ENCODE assay signal across 2 cellular contexts in the genomic region with DNA sequence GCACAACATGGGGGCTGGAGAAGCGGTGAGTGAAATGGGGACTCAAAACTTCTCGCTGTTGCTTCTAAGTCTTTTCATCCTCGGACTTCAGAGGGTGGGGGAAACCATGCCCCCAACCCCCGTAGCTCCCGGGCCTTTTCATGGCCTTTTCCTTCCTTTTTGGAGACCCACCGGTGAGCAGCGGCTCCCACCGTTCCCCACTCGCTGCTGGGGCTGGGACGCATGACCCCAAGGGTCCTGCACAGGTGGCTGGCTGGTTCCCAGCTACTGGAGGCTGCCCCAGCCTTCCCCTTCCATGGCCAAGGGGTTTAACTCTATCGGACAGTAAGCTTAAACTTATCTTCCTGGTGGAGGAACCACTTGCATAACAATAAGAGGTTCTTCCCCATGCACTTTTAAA.
TF ChIP-seq lines count a peak whose summit lies in the region.

No MANE protein-coding gene starts in this region.

TF ChIP-seq in GM23338, 12 proteins besides CTCF, POLR2A, EP300 and RAD21 (continues in another document):
- TF ChIP-seq, protein P1, sequence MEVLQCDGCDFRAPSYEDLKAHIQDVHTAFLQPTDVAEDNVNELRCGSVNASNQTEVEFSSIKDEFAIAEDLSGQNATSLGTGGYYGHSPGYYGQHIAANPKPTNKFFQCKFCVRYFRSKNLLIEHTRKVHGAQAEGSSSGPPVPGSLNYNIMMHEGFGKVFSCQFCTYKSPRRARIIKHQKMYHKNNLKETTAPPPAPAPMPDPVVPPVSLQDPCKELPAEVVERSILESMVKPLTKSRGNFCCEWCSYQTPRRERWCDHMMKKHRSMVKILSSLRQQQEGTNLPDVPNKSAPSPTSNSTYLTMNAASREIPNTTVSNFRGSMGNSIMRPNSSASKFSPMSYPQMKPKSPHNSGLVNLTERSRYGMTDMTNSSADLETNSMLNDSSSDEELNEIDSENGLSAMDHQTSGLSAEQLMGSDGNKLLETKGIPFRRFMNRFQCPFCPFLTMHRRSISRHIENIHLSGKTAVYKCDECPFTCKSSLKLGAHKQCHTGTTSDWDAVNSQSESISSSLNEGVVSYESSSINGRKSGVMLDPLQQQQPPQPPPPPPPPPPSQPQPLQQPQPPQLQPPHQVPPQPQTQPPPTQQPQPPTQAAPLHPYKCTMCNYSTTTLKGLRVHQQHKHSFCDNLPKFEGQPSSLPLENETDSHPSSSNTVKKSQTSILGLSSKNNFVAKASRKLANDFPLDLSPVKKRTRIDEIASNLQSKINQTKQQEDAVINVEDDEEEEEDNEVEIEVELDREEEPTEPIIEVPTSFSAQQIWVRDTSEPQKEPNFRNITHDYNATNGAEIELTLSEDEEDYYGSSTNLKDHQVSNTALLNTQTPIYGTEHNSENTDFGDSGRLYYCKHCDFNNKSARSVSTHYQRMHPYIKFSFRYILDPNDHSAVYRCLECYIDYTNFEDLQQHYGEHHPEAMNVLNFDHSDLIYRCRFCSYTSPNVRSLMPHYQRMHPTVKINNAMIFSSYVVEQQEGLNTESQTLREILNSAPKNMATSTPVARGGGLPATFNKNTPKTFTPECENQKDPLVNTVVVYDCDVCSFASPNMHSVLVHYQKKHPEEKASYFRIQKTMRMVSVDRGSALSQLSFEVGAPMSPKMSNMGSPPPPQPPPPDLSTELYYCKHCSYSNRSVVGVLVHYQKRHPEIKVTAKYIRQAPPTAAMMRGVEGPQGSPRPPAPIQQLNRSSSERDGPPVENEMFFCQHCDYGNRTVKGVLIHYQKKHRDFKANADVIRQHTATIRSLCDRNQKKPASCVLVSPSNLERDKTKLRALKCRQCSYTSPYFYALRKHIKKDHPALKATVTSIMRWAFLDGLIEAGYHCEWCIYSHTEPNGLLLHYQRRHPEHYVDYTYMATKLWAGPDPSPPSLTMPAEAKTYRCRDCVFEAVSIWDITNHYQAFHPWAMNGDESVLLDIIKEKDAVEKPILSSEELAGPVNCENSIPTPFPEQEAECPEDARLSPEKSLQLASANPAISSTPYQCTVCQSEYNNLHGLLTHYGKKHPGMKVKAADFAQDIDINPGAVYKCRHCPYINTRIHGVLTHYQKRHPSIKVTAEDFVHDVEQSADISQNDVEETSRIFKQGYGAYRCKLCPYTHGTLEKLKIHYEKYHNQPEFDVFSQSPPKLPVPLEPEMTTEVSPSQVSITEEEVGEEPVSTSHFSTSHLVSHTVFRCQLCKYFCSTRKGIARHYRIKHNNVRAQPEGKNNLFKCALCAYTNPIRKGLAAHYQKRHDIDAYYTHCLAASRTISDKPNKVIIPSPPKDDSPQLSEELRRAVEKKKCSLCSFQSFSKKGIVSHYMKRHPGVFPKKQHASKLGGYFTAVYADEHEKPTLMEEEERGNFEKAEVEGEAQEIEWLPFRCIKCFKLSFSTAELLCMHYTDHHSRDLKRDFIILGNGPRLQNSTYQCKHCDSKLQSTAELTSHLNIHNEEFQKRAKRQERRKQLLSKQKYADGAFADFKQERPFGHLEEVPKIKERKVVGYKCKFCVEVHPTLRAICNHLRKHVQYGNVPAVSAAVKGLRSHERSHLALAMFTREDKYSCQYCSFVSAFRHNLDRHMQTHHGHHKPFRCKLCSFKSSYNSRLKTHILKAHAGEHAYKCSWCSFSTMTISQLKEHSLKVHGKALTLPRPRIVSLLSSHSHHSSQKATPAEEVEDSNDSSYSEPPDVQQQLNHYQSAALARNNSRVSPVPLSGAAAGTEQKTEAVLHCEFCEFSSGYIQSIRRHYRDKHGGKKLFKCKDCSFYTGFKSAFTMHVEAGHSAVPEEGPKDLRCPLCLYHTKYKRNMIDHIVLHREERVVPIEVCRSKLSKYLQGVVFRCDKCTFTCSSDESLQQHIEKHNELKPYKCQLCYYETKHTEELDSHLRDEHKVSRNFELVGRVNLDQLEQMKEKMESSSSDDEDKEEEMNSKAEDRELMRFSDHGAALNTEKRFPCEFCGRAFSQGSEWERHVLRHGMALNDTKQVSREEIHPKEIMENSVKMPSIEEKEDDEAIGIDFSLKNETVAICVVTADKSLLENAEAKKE (CRISPR knock-in tag; IDR thresholded peaks at IDR 0.05): no peak
- no peak for TF ChIP-seq EZH2phosphoT487 (IDR thresholded peaks at IDR 0.05; ENCODE audit: unreplicated experiment)
- TF ChIP-seq ZNF331 (CRISPR knock-in tag; IDR thresholded peaks at IDR 0.05; ENCODE audit: low read depth): no peak
- TF ChIP-seq, protein P2, sequence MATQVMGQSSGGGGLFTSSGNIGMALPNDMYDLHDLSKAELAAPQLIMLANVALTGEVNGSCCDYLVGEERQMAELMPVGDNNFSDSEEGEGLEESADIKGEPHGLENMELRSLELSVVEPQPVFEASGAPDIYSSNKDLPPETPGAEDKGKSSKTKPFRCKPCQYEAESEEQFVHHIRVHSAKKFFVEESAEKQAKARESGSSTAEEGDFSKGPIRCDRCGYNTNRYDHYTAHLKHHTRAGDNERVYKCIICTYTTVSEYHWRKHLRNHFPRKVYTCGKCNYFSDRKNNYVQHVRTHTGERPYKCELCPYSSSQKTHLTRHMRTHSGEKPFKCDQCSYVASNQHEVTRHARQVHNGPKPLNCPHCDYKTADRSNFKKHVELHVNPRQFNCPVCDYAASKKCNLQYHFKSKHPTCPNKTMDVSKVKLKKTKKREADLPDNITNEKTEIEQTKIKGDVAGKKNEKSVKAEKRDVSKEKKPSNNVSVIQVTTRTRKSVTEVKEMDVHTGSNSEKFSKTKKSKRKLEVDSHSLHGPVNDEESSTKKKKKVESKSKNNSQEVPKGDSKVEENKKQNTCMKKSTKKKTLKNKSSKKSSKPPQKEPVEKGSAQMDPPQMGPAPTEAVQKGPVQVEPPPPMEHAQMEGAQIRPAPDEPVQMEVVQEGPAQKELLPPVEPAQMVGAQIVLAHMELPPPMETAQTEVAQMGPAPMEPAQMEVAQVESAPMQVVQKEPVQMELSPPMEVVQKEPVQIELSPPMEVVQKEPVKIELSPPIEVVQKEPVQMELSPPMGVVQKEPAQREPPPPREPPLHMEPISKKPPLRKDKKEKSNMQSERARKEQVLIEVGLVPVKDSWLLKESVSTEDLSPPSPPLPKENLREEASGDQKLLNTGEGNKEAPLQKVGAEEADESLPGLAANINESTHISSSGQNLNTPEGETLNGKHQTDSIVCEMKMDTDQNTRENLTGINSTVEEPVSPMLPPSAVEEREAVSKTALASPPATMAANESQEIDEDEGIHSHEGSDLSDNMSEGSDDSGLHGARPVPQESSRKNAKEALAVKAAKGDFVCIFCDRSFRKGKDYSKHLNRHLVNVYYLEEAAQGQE (IDR thresholded peaks at IDR 0.05; ENCODE audit: unreplicated experiment): no peak
- TF ChIP-seq STAT1 (IDR thresholded peaks at IDR 0.05; ENCODE audit: unreplicated experiment): no peak
- TF ChIP-seq EZH2 (IDR thresholded peaks at IDR 0.05; ENCODE audit: low read depth, unreplicated experiment): no peak
- TF ChIP-seq, protein P3, sequence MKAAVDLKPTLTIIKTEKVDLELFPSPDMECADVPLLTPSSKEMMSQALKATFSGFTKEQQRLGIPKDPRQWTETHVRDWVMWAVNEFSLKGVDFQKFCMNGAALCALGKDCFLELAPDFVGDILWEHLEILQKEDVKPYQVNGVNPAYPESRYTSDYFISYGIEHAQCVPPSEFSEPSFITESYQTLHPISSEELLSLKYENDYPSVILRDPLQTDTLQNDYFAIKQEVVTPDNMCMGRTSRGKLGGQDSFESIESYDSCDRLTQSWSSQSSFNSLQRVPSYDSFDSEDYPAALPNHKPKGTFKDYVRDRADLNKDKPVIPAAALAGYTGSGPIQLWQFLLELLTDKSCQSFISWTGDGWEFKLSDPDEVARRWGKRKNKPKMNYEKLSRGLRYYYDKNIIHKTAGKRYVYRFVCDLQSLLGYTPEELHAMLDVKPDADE (IDR thresholded peaks at IDR 0.05): no peak
- TF ChIP-seq CREB1 (CRISPR knock-in tag; IDR thresholded peaks at IDR 0.05; ENCODE audit: low read depth): no peak
- no peak for TF ChIP-seq NANOG (IDR thresholded peaks at IDR 0.05; ENCODE audit: borderline replicate concordance)
- no peak for TF ChIP-seq POLR2AphosphoS5 (IDR thresholded peaks at IDR 0.05; ENCODE audit: low read depth)

TF ChIP-seq in WTC11, 78 proteins besides CTCF, POLR2A, EP300 and RAD21 (continued from another document and continues in another):
- TF ChIP-seq, protein P4, sequence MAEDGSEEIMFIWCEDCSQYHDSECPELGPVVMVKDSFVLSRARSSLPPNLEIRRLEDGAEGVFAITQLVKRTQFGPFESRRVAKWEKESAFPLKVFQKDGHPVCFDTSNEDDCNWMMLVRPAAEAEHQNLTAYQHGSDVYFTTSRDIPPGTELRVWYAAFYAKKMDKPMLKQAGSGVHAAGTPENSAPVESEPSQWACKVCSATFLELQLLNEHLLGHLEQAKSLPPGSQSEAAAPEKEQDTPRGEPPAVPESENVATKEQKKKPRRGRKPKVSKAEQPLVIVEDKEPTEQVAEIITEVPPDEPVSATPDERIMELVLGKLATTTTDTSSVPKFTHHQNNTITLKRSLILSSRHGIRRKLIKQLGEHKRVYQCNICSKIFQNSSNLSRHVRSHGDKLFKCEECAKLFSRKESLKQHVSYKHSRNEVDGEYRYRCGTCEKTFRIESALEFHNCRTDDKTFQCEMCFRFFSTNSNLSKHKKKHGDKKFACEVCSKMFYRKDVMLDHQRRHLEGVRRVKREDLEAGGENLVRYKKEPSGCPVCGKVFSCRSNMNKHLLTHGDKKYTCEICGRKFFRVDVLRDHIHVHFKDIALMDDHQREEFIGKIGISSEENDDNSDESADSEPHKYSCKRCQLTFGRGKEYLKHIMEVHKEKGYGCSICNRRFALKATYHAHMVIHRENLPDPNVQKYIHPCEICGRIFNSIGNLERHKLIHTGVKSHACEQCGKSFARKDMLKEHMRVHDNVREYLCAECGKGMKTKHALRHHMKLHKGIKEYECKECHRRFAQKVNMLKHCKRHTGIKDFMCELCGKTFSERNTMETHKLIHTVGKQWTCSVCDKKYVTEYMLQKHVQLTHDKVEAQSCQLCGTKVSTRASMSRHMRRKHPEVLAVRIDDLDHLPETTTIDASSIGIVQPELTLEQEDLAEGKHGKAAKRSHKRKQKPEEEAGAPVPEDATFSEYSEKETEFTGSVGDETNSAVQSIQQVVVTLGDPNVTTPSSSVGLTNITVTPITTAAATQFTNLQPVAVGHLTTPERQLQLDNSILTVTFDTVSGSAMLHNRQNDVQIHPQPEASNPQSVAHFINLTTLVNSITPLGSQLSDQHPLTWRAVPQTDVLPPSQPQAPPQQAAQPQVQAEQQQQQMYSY (CRISPR knock-in tag; IDR thresholded peaks at IDR 0.05): no peak
- no peak for TF ChIP-seq ATF1 (CRISPR knock-in tag; IDR thresholded peaks at IDR 0.05)
- no peak for TF ChIP-seq TEAD1 (CRISPR knock-in tag; IDR thresholded peaks at IDR 0.05)
- no peak for TF ChIP-seq TP53 (CRISPR knock-in tag; IDR thresholded peaks at IDR 0.05)
- no peak for TF ChIP-seq MYBL2 (CRISPR knock-in tag; IDR thresholded peaks at IDR 0.05)
- TF ChIP-seq, protein P5, sequence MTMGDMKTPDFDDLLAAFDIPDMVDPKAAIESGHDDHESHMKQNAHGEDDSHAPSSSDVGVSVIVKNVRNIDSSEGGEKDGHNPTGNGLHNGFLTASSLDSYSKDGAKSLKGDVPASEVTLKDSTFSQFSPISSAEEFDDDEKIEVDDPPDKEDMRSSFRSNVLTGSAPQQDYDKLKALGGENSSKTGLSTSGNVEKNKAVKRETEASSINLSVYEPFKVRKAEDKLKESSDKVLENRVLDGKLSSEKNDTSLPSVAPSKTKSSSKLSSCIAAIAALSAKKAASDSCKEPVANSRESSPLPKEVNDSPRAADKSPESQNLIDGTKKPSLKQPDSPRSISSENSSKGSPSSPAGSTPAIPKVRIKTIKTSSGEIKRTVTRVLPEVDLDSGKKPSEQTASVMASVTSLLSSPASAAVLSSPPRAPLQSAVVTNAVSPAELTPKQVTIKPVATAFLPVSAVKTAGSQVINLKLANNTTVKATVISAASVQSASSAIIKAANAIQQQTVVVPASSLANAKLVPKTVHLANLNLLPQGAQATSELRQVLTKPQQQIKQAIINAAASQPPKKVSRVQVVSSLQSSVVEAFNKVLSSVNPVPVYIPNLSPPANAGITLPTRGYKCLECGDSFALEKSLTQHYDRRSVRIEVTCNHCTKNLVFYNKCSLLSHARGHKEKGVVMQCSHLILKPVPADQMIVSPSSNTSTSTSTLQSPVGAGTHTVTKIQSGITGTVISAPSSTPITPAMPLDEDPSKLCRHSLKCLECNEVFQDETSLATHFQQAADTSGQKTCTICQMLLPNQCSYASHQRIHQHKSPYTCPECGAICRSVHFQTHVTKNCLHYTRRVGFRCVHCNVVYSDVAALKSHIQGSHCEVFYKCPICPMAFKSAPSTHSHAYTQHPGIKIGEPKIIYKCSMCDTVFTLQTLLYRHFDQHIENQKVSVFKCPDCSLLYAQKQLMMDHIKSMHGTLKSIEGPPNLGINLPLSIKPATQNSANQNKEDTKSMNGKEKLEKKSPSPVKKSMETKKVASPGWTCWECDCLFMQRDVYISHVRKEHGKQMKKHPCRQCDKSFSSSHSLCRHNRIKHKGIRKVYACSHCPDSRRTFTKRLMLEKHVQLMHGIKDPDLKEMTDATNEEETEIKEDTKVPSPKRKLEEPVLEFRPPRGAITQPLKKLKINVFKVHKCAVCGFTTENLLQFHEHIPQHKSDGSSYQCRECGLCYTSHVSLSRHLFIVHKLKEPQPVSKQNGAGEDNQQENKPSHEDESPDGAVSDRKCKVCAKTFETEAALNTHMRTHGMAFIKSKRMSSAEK (CRISPR knock-in tag; IDR thresholded peaks at IDR 0.05; ENCODE audit: borderline replicate concordance): no peak
- TF ChIP-seq, protein P6, sequence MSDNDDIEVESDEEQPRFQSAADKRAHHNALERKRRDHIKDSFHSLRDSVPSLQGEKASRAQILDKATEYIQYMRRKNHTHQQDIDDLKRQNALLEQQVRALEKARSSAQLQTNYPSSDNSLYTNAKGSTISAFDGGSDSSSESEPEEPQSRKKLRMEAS (CRISPR knock-in tag; IDR thresholded peaks at IDR 0.05): no peak
- TF ChIP-seq, protein P7, sequence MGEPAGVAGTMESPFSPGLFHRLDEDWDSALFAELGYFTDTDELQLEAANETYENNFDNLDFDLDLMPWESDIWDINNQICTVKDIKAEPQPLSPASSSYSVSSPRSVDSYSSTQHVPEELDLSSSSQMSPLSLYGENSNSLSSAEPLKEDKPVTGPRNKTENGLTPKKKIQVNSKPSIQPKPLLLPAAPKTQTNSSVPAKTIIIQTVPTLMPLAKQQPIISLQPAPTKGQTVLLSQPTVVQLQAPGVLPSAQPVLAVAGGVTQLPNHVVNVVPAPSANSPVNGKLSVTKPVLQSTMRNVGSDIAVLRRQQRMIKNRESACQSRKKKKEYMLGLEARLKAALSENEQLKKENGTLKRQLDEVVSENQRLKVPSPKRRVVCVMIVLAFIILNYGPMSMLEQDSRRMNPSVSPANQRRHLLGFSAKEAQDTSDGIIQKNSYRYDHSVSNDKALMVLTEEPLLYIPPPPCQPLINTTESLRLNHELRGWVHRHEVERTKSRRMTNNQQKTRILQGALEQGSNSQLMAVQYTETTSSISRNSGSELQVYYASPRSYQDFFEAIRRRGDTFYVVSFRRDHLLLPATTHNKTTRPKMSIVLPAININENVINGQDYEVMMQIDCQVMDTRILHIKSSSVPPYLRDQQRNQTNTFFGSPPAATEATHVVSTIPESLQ (CRISPR knock-in tag; IDR thresholded peaks at IDR 0.05): no peak
- no peak for TF ChIP-seq CREM (CRISPR knock-in tag; IDR thresholded peaks at IDR 0.05)
- no peak for TF ChIP-seq ELF4 (CRISPR knock-in tag; IDR thresholded peaks at IDR 0.05; ENCODE audit: low read depth)
